Comparison of ENCODE assay signal across 21 cellular contexts in the genomic region with DNA sequence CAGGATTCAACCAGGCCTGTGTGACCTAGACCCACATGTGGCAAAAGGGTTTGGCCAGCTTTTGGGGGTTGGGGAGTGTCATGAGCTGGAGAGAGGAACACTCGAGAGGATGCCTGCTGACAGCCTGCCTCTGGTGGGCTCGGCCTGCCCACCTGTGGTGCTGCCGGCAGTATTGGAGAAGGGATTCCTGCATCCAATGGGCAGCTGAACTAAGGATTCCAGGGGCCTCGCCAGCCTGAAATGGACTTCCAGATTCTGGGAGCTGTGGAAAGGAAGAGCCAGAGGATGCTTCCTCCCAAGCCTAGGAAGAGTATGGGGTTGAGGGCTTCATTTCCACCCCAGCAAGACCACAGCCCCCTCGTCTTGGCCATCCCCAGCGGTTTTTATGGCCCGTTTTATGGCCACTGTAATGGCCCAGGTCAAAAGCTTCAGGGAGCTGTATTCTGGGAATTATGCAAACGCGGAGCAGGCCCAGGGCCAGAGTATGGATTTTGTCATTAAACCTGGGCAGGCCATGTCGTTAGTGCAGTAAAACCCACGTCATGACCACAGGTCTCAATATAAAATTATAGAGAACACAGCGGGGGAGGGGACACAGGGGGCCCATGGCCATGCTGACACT.
"Had no signal": no experiment of that assay in that cellular context is flagged by ENCODE, and none has a peak within 500 bp of the region (broad histone marks: within the 10 kb centered on the region; RNA-seq: fewer than 3 reads in every experiment).

No MANE protein-coding gene starts in this region.

- H3K9me3 ChIP-seq: esophagus squamous epithelium, gastrocnemius medialis, sigmoid colon, testis had no signal

- H3K36me3 ChIP-seq: esophagus squamous epithelium, gastrocnemius medialis, sigmoid colon had no signal

- H3K4me3 ChIP-seq: coronary artery, esophagus squamous epithelium, gastrocnemius medialis, sigmoid colon, smooth muscle cell, testis had no signal

- DNase-seq: activated B cell treated with CpG ODN at 0.5 μM for 24 hours; activated CD4-positive, alpha-beta T cell treated with anti-CD3 and anti-CD28 coated beads for 36 hours; activated CD4-positive, alpha-beta T cell treated with anti-CD3 and anti-CD28 coated beads, Interleukin-2, amount 50 U/mL, for 48 hours; activated effector memory CD4-positive, alpha-beta T cell treated with Interleukin-2 at 50 U/mL for 16 hours; activated naive CD4-positive, alpha-beta T cell treated with anti-CD3 and anti-CD28 coated beads for 36 hours; activated naive CD8-positive, alpha-beta T cell treated with anti-CD3 and anti-CD28 coated beads, Interleukin-2, amount 10 ng/mL, durations not matched to agents 7 days and 5 days; activated T-cell treated with anti-CD3 and anti-CD28 coated beads, Interleukin-2, amount 50 U/mL, for 48 hours; amniotic stem cell; esophagus squamous epithelium; gastrocnemius medialis; hippocampal formation; occipital lobe; posterior cingulate gyrus; sigmoid colon; stimulated activated CD4-positive, alpha-beta T cell treated with anti-CD3 and anti-CD28 coated beads, Interleukin-2, amount 100 ng/mL, for 48 hours; stimulated activated CD8-positive, alpha-beta memory T cell treated with anti-CD3 and anti-CD28 coated beads, Interleukin-4, amount 100 ng/mL, for 48 hours; stimulated activated naive B cell treated with anti-CD40 and anti-IgM and Interleukin-4, amounts not matched to agents 10 μg/mL and 1 μg/mL and 100 μg/mL, for 72 hours; T-cell; testis had no signal

- H3K27ac ChIP-seq: coronary artery, esophagus squamous epithelium, gastrocnemius medialis, sigmoid colon, testis had no signal

- H3K27me3 ChIP-seq: sigmoid colon, testis had no signal

- ATAC-seq: activated CD4-positive, alpha-beta T cell treated with anti-CD3 and anti-CD28 coated beads for 36 hours; stimulated activated naive B cell treated with anti-CD40 and anti-IgM and Interleukin-4, amounts not matched to agents 10 μg/mL and 1 μg/mL and 100 μg/mL, for 72 hours; T-cell had no signal
